ENCODE assay signal across 23 cellular contexts in the genomic region with DNA sequence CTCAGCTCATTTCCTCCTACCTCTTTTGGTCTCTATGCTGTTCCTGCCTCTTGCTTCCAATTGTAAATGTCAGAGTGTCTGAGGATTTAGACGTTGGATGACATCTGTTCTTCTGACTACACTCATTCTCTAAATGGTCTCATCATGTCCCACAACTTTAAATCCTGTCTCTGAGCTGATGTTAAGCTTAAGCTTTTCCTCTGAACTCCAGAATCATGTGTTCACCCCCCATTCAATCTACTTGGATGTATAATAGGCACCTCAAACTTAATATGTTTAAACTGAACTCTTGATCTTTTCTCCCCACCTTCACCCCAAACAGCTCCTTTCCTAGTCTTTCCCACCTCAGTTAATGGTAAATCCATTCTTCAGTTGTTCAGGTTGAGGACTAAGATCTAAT.
"Had no signal": no experiment of that assay in that cellular context is flagged by ENCODE, and none has a peak within 500 bp of the region (broad histone marks: within the 10 kb centered on the region; RNA-seq: fewer than 3 reads in every experiment).

No MANE protein-coding gene starts in this region.

- H3K27me3 ChIP-seq: Peyer's patch, SJCRH30 had no signal

- H3K4me1 ChIP-seq: Peyer's patch, SJCRH30 had no signal

- H3K27ac Mint-ChIP-seq: T-helper 17 cell had no signal

- H3K27me3 Mint-ChIP-seq: T-helper 17 cell had no signal

- H3K4me1 Mint-ChIP-seq: T-helper 17 cell had no signal

- ATAC-seq: PC-3, Right ventricle myocardium inferior, SK-N-SH treated with all-trans-retinoic acid at 6 μM for 48 hours, T-helper 17 cell had no signal

- H3K27ac ChIP-seq: HL-60, Peyer's patch, SJCRH30 had no signal

- H3K9me3 ChIP-seq: SJCRH30 had no signal

- H3K36me3 ChIP-seq: Peyer's patch, SJCRH30 had no signal

- DNase-seq: Karpas-422, KG1, MM.1S, NCI-H1105, NCI-H1417, NCI-H1436 treated with DMSO at 0.1 percent for 48 hours, NCI-H1694 treated with DMSO at 0.1 percent for 48 hours, NCI-H1930, NCI-H2081, NCI-H2107, NCI-H226, NCI-H446, NCI-H510A, NCI-H526, PC-3, Peyer's patch, SHP77 treated with DMSO at 0.1 percent for 48 hours, T-helper 1 cell, T-helper 17 cell had no signal

- H3K4me3 Mint-ChIP-seq: T-helper 17 cell had no signal

- H3K4me3 ChIP-seq: Peyer's patch, SJCRH30 had no signal
